22 cellular contexts compared by ENCODE assay signal in genomic region chr22:19992921-19993355, GRCh38. TPM values are rescaled to one million over a fixed set of nuclear protein-coding genes. Genes with fewer than 3 reads are reported as not detected.
A peak's percentile ranks its signal among the peaks of the same experiment; 100 is the strongest.
DNase-seq lines count a peak whose midpoint lies in the region; ATAC-seq, FAIRE-seq and TF ChIP-seq lines count a peak whose summit lies in the region.
"Had no signal": no experiment of that assay in that cellular context is flagged by ENCODE, and none has a peak within 500 bp of the region (broad histone marks: within the 10 kb centered on the region; RNA-seq: fewer than 3 reads in every experiment).

No MANE protein-coding gene starts in this region.

- TF ChIP-seq CTCF in liver (IDR thresholded peaks at IDR 0.05; ENCODE audit: low read depth, low read length, missing input control) = no peak
- no peak for TF ChIP-seq CTCF in HepG2 (CRISPR knock-in tag; IDR thresholded peaks at IDR 0.05)
- no peak for TF ChIP-seq CTCF in psoas muscle (IDR thresholded peaks at IDR 0.05)

- H3K27ac ChIP-seq in liver (ENCODE audit: low read depth in 1 of 2, low read length in 2 of 2) (peak overlapping the region in 1 of 2 donors; percentile 33), HepG2 (ENCODE audit: extremely low read length, insufficient read depth, low read length) (no peak overlapping the region), psoas muscle (no peak overlapping the region), aorta (ENCODE audit: low read depth in 1 of 2, low read length in 2 of 2) (peak overlapping the region in 1 of 2 donors; percentile 70)
- H3K27ac ChIP-seq: A549, HL-60, KMS-11, RWPE1 had no signal

- no peak overlapping the region for H3K9ac ChIP-seq in liver (ENCODE audit: low read depth in 1 of 2, low read length in 2 of 2)
- H3K9ac ChIP-seq in HepG2 (ENCODE audit: insufficient read depth, low read depth, low read length) = no peak overlapping the region
- H3K9ac ChIP-seq: KMS-11 had no signal

- no peaks in the 10 kb centered on the region for H3K9me3 ChIP-seq in liver (ENCODE audit: control insufficient read depth in 4 of 4, low read length in 3 of 4)
- no peaks in the 10 kb centered on the region for H3K9me3 ChIP-seq in HepG2 (ENCODE audit: low read length)
- H3K9me3 ChIP-seq in psoas muscle = no peaks in the 10 kb centered on the region
- H3K9me3 ChIP-seq in aorta (ENCODE audit: control insufficient read depth, low read length) = no peaks in the 10 kb centered on the region
- H3K9me3 ChIP-seq: A549 had no signal

- ATAC-seq in HepG2 (no peak), left ventricle myocardium superior (peak; percentile 39), psoas muscle (no peak), aorta (ENCODE audit: low FRiP score) (no peak)
- ATAC-seq: A549 had no signal

- TF ChIP-seq EP300 in HepG2 (IDR thresholded peaks at IDR 0.05; ENCODE audit: low read depth in 2 of 2, low read length in 2 of 2) (no peak), HepG2 (CRISPR knock-in tag; IDR thresholded peaks at IDR 0.05; ENCODE audit: borderline replicate concordance) (no peak)

- 58% methylated on average over 6 of the region's 6 CpGs for WGBS in liver
- WGBS in HepG2 (ENCODE audit: low lambda C conversion rate) = 67% methylated on average over 3 of the region's 6 CpGs
- 49 to 80% (median 66%) methylated on average over 6 of the region's 6 CpGs for WGBS in psoas muscle, 3 donors
- WGBS in aorta, 2 donors = 48 to 56% methylated on average over 6 of the region's 6 CpGs

- H3K36me3 ChIP-seq in liver (ENCODE audit: control insufficient read depth in 4 of 4, insufficient read depth in 3 of 4, low read depth in 1 of 4, low read length in 3 of 4) = no peaks in the 10 kb centered on the region
- H3K36me3 ChIP-seq in HepG2 (replicated peaks in 1 of 2; ENCODE audit: control insufficient read depth in 1 of 2, insufficient read depth in 2 of 2, low read length in 2 of 2) = no peaks in the 10 kb centered on the region; a peak in 1 of 5 replicates
- H3K36me3 ChIP-seq in psoas muscle (ENCODE audit: insufficient read depth in 1 of 2, low read depth in 1 of 2) = no peaks in the 10 kb centered on the region
- H3K36me3 ChIP-seq in aorta (ENCODE audit: control insufficient read depth in 1 of 2, insufficient read depth in 2 of 2, low read length in 1 of 2) = no peaks in the 10 kb centered on the region

- H4K20me1 ChIP-seq in HepG2 (ENCODE audit: insufficient read depth, low read length) = no peaks in the 10 kb centered on the region

- no TSS peak for BruUV-seq in HepG2 (replicated peaks; lab: Mats Ljungman, UMichigan)

- CTCF ChIA-PET in HepG2 (lab: Yijun Ruan, JAX; ENCODE audit: low intra/inter-chr PET ratio, low total read pairs) = no interaction called here

- H3K4me1 ChIP-seq in liver (ENCODE audit: control insufficient read depth in 4 of 4, insufficient read depth in 4 of 4, low read length in 3 of 4) (peaks cover 2 to 40% (median 24%) of the 10 kb centered on the region in 4 donors), HepG2 (ENCODE audit: insufficient read depth, low read length) (no peaks in the 10 kb centered on the region; the same call in 1 of the 2 replicates), psoas muscle (peaks cover 13% of the 10 kb centered on the region), aorta (ENCODE audit: control insufficient read depth in 1 of 2, insufficient read depth in 2 of 2, low read length in 2 of 2) (no peaks in the 10 kb centered on the region)
- H3K4me1 ChIP-seq: A549 had no signal

- no peak for DNase-seq in HepG2 (ENCODE audit: low spot score)
- DNase-seq in left ventricle myocardium superior = peak; percentile 38
- DNase-seq in psoas muscle = peak; percentile 5 to 23
- DNase-seq in aorta = peak; percentile 46 to 61
- DNase-seq in G401 (ENCODE audit: low spot score) = no peak
- no peak for DNase-seq in stimulated activated CD4-positive, alpha-beta T cell treated with anti-CD3 and anti-CD28 coated beads, Interleukin-2, amount 100 ng/mL, for 48 hours
- DNase-seq in globus pallidus (ENCODE audit: low spot score) = no peak
- DNase-seq: EL; H7; HFFc6; NCI-H1092 treated with DMSO at 0.1 percent for 48 hours; NCI-H146; NCI-H2029; NCI-H345; NCI-H524; NCI-H774; NK-92 treated with Interleukin-12 subunit alpha and Interleukin-12 subunit beta, amount 100 ng/mL, for 24 hours had no signal

- in situ Hi-C loops in HepG2 (cut with HindIII; ENCODE audit: extremely low pct_ligation_motif_present, low pct_unique_long_range_greater_than_20kb) = no loop called here
- in situ Hi-C loops in G401 (cut with HindIII; ENCODE audit: low sequenced_read_pairs) = no loop called here

- H3K4me2 ChIP-seq in HepG2 (ENCODE audit: low read depth, low read length) = no peak overlapping the region
- H3K4me2 ChIP-seq: A549, KMS-11 had no signal

- H3K79me2 ChIP-seq in HepG2 (ENCODE audit: insufficient read depth, low read length) = no peaks in the 10 kb centered on the region

- TF ChIP-seq RAD21 in liver (IDR thresholded peaks at IDR 0.05) = peak in 1 of 2 donors; percentile 7
- TF ChIP-seq RAD21 in HepG2 (CRISPR knock-in tag; IDR thresholded peaks at IDR 0.05) = no peak

- TF ChIP-seq POLR2A in HepG2 (IDR thresholded peaks at IDR 0.05; ENCODE audit: insufficient read depth in 1 of 2, low read depth in 2 of 2, low read length in 2 of 2) = no peak

- H3K27me3 ChIP-seq in liver (ENCODE audit: control insufficient read depth in 4 of 4, insufficient read depth in 4 of 4, low read length in 3 of 4) (no peaks in the 10 kb centered on the region), HepG2 (ENCODE audit: control insufficient read depth in 1 of 2, insufficient read depth in 2 of 2, low read length in 2 of 2) (0 out of 5 replicates have a peak, but pooled peaks cover 0 to 1% of the 10 kb centered on the region in 2 experiments), psoas muscle (ENCODE audit: insufficient read depth in 3 of 3, low read length in 2 of 3) (no peaks in the 10 kb centered on the region), aorta (ENCODE audit: control insufficient read depth in 1 of 2, insufficient read depth in 2 of 2, low read length in 1 of 2) (no peaks in the 10 kb centered on the region)

- intact Hi-C loops in HepG2 (cut with micrococcal nuclease; ENCODE audit: unreplicated experiment) = no loop called here
- intact Hi-C loops in left ventricle myocardium superior (cut with micrococcal nuclease) = no loop called here
- intact Hi-C loops in psoas muscle (cut with DNase I) = no loop called here
- intact Hi-C loops in aorta (cut with DNase I) = no loop called here

- no peak overlapping the region for H3K4me3 ChIP-seq in liver (ENCODE audit: low read depth in 1 of 3, low read length in 3 of 3)
- H3K4me3 ChIP-seq in HepG2 (replicated peaks in 1 of 3; ENCODE audit: insufficient read depth in 1 of 3, low read depth in 2 of 3, low read length in 3 of 3) = no peak overlapping the region
- no peak overlapping the region for H3K4me3 ChIP-seq in psoas muscle
- H3K4me3 ChIP-seq in aorta (ENCODE audit: low read length in 2 of 2) = no peak overlapping the region
- H3K4me3 ChIP-seq: A549 had no signal

- FAIRE-seq in HepG2 (lab: Jason Lieb, UNC) = no peak
- FAIRE-seq: A549 had no signal

- H2AFZ ChIP-seq in HepG2 (ENCODE audit: low read length) = no peak overlapping the region

- POLR2A ChIA-PET in HepG2 (lab: Yijun Ruan, JAX) = no interaction called here

RNA-seq across cellular contexts. Expression of gene ARVCF, which starts 23.7 kb away (rescaled TPM):
- total RNA-seq in liver (10 to 100 TPM; 41.6 to 48.8 TPM), HepG2 (2016; rRNA removed; fragmentation: Illumina TruSeq; extraction: Trizol) (10.4 and 17.7 TPM in 2 replicates), left ventricle myocardium superior (26.8 TPM), psoas muscle (10 to 100 TPM in 2 of 4 donors, 1 to 10 TPM in 2; 8.7 to 28.0 (median 14.8) TPM), aorta (10 to 100 TPM; 59.7 to 64.4 TPM)
- polyA plus RNA-seq in liver (10 to 100 TPM in 1 of 2 donors, 1 to 10 TPM in 1; 3.8 to 10.6 TPM), HepG2 (2011; rRNA removed) (16.4 and 23.8 TPM in 2 replicates), psoas muscle (1 to 10 TPM; 3.6 to 7.3 (median 7.0) TPM), aorta (100 to 1,000 TPM in 1 of 2 donors, 10 to 100 TPM in 1; 15.4 to 102 TPM)
- total RNA-seq in HepG2 (2016; cell fraction: cytosol; rRNA removed; fragmentation: Illumina TruSeq; extraction: Trizol; ENCODE audit: low read depth) = 3.9 and 4.0 TPM in 2 replicates
- total RNA-seq in HepG2 (2016; cell fraction: insoluble cytoplasmic fraction; rRNA removed; fragmentation: Illumina TruSeq; extraction: Trizol) = 8.1 and 18.0 TPM in 2 replicates
- 3.8 and 4.0 TPM in 2 replicates for total RNA-seq in HepG2 (2016; cell fraction: membrane; rRNA removed; fragmentation: Illumina TruSeq; extraction: Trizol)
- 20.2 and 20.4 TPM in 2 replicates for total RNA-seq in HepG2 (2016; cell fraction: nucleus; rRNA removed; fragmentation: Illumina TruSeq; extraction: Trizol)
- polyA plus RNA-seq in HepG2 (2011; cell fraction: cytosol; rRNA removed) = 8.4 and 13.1 TPM in 2 replicates
- 152 and 182 TPM in 2 replicates for polyA plus RNA-seq in HepG2 (2011; cell fraction: nucleus; rRNA removed)
- polyA plus RNA-seq in HepG2 (2012) = 11.1 and 12.4 TPM in 2 replicates
- 0.99 and 1.4 TPM in 2 replicates for polyA plus RNA-seq in HepG2 (2016; cell fraction: cytosol; fragmentation: Illumina TruSeq; extraction: Trizol; ENCODE audit: low read depth)
- polyA plus RNA-seq in HepG2 (2016; cell fraction: insoluble cytoplasmic fraction; fragmentation: Illumina TruSeq; extraction: Trizol; ENCODE audit: low read depth) = 8.5 and 10.9 TPM in 2 replicates
- polyA plus RNA-seq in HepG2 (2016; cell fraction: membrane; fragmentation: Illumina TruSeq; extraction: Trizol; ENCODE audit: low read depth) = 2.0 and 2.3 TPM in 2 replicates
- polyA plus RNA-seq in HepG2 (2016; cell fraction: nucleus; fragmentation: Illumina TruSeq; extraction: Trizol; ENCODE audit: insufficient read depth, low read depth) = 42.2 and 48.6 TPM in 2 replicates
- 1.2 and 26.6 TPM in 2 replicates for polyA minus RNA-seq in HepG2 (2011; rRNA and poly(A)+ RNA removed; ENCODE audit: low replicate concordance)
- 9.2 and 12.0 TPM in 2 replicates for polyA minus RNA-seq in HepG2 (2011; cell fraction: cytosol; rRNA and poly(A)+ RNA removed)
- 28.6 and 29.7 TPM in 2 replicates for polyA minus RNA-seq in HepG2 (2011; cell fraction: nucleus; rRNA and poly(A)+ RNA removed)
- 13.8 and 14.9 TPM in 2 replicates for total RNA-seq in G401 (2014; rRNA removed; shearing (Covaris generic))

RNA-seq across cellular contexts. Expression of gene TANGO2, which starts 28.0 kb away (rescaled TPM):
- total RNA-seq in liver (100 to 1,000 TPM in 1 of 2 donors, 10 to 100 TPM in 1; 20.5 to 153 TPM), HepG2 (2016; rRNA removed; fragmentation: Illumina TruSeq; extraction: Trizol) (12.1 and 12.9 TPM in 2 replicates), left ventricle myocardium superior (71.5 TPM), psoas muscle (10 to 100 TPM; 20.6 to 41.0 (median 36.4) TPM), aorta (10 to 100 TPM; 35.2 to 45.3 TPM)
- polyA plus RNA-seq in liver (10 to 100 TPM; 10.8 to 11.7 TPM), HepG2 (2011; rRNA removed) (14.8 and 20.8 TPM in 2 replicates), psoas muscle (10 to 100 TPM; 28.2 to 73.3 (median 28.5) TPM), aorta (10 to 100 TPM; 24.8 to 38.0 TPM)
- total RNA-seq in HepG2 (2016; cell fraction: cytosol; rRNA removed; fragmentation: Illumina TruSeq; extraction: Trizol; ENCODE audit: low read depth) = 7.0 and 7.5 TPM in 2 replicates
- total RNA-seq in HepG2 (2016; cell fraction: insoluble cytoplasmic fraction; rRNA removed; fragmentation: Illumina TruSeq; extraction: Trizol) = 11.8 and 12.2 TPM in 2 replicates
- total RNA-seq in HepG2 (2016; cell fraction: membrane; rRNA removed; fragmentation: Illumina TruSeq; extraction: Trizol) = 17.5 and 20.9 TPM in 2 replicates
- 7.2 and 10.6 TPM in 2 replicates for total RNA-seq in HepG2 (2016; cell fraction: nucleus; rRNA removed; fragmentation: Illumina TruSeq; extraction: Trizol)
- 17.4 and 18.3 TPM in 2 replicates for polyA plus RNA-seq in HepG2 (2011; cell fraction: cytosol; rRNA removed)
- polyA plus RNA-seq in HepG2 (2011; cell fraction: nucleus; rRNA removed) = 24.2 and 25.5 TPM in 2 replicates
- polyA plus RNA-seq in HepG2 (2012) = 5.0 and 9.6 TPM in 2 replicates
- polyA plus RNA-seq in HepG2 (2016; cell fraction: cytosol; fragmentation: Illumina TruSeq; extraction: Trizol; ENCODE audit: low read depth) = 8.1 TPM in 2 replicates
- polyA plus RNA-seq in HepG2 (2016; cell fraction: insoluble cytoplasmic fraction; fragmentation: Illumina TruSeq; extraction: Trizol; ENCODE audit: low read depth) = 10.1 and 14.2 TPM in 2 replicates
- polyA plus RNA-seq in HepG2 (2016; cell fraction: membrane; fragmentation: Illumina TruSeq; extraction: Trizol; ENCODE audit: low read depth) = 14.1 and 15.1 TPM in 2 replicates
- 17.4 and 18.4 TPM in 2 replicates for polyA plus RNA-seq in HepG2 (2016; cell fraction: nucleus; fragmentation: Illumina TruSeq; extraction: Trizol; ENCODE audit: insufficient read depth, low read depth)
- 34.8 and 39.9 TPM in 2 replicates for polyA minus RNA-seq in HepG2 (2011; rRNA and poly(A)+ RNA removed; ENCODE audit: low replicate concordance)
- 9.8 and 10.9 TPM in 2 replicates for polyA minus RNA-seq in HepG2 (2011; cell fraction: cytosol; rRNA and poly(A)+ RNA removed)
- polyA minus RNA-seq in HepG2 (2011; cell fraction: nucleus; rRNA and poly(A)+ RNA removed) = 8.9 and 9.0 TPM in 2 replicates
- 13.2 and 19.0 TPM in 2 replicates for total RNA-seq in G401 (2014; rRNA removed; shearing (Covaris generic))

RNA-seq across cellular contexts. Expression of gene TXNRD2, which starts 51.3 kb away (rescaled TPM):
- total RNA-seq in liver (10 to 100 TPM; 22.2 to 30.2 TPM), HepG2 (2016; rRNA removed; fragmentation: Illumina TruSeq; extraction: Trizol) (16.4 and 18.6 TPM in 2 replicates), left ventricle myocardium superior (42.4 TPM), psoas muscle (10 to 100 TPM; 18.4 to 35.1 (median 24.5) TPM), aorta (10 to 100 TPM; 21.0 to 29.5 TPM)
- polyA plus RNA-seq in liver (10 to 100 TPM; 37.0 to 41.3 TPM), HepG2 (2011; rRNA removed) (17.5 and 23.4 TPM in 2 replicates), psoas muscle (10 to 100 TPM; 13.7 to 23.5 (median 16.0) TPM), aorta (10 to 100 TPM; 13.3 to 59.0 TPM)
- 4.6 and 5.3 TPM in 2 replicates for total RNA-seq in HepG2 (2016; cell fraction: cytosol; rRNA removed; fragmentation: Illumina TruSeq; extraction: Trizol; ENCODE audit: low read depth)
- 16.6 and 20.5 TPM in 2 replicates for total RNA-seq in HepG2 (2016; cell fraction: insoluble cytoplasmic fraction; rRNA removed; fragmentation: Illumina TruSeq; extraction: Trizol)
- 7.4 and 8.1 TPM in 2 replicates for total RNA-seq in HepG2 (2016; cell fraction: membrane; rRNA removed; fragmentation: Illumina TruSeq; extraction: Trizol)
- total RNA-seq in HepG2 (2016; cell fraction: nucleus; rRNA removed; fragmentation: Illumina TruSeq; extraction: Trizol) = 17.3 and 19.7 TPM in 2 replicates
- polyA plus RNA-seq in HepG2 (2011; cell fraction: cytosol; rRNA removed) = 11.8 and 19.6 TPM in 2 replicates
- polyA plus RNA-seq in HepG2 (2011; cell fraction: nucleus; rRNA removed) = 74.7 and 94.3 TPM in 2 replicates
- polyA plus RNA-seq in HepG2 (2012) = 11.2 and 13.2 TPM in 2 replicates
- 3.6 and 4.0 TPM in 2 replicates for polyA plus RNA-seq in HepG2 (2016; cell fraction: cytosol; fragmentation: Illumina TruSeq; extraction: Trizol; ENCODE audit: low read depth)
- polyA plus RNA-seq in HepG2 (2016; cell fraction: insoluble cytoplasmic fraction; fragmentation: Illumina TruSeq; extraction: Trizol; ENCODE audit: low read depth) = 17.8 and 20.1 TPM in 2 replicates
- 5.9 and 6.5 TPM in 2 replicates for polyA plus RNA-seq in HepG2 (2016; cell fraction: membrane; fragmentation: Illumina TruSeq; extraction: Trizol; ENCODE audit: low read depth)
- 34.4 and 34.7 TPM in 2 replicates for polyA plus RNA-seq in HepG2 (2016; cell fraction: nucleus; fragmentation: Illumina TruSeq; extraction: Trizol; ENCODE audit: insufficient read depth, low read depth)
- polyA minus RNA-seq in HepG2 (2011; rRNA and poly(A)+ RNA removed; ENCODE audit: low replicate concordance) = 28.2 and 29.9 TPM in 2 replicates
- 10.6 and 12.9 TPM in 2 replicates for polyA minus RNA-seq in HepG2 (2011; cell fraction: cytosol; rRNA and poly(A)+ RNA removed)
- 24.5 and 27.3 TPM in 2 replicates for polyA minus RNA-seq in HepG2 (2011; cell fraction: nucleus; rRNA and poly(A)+ RNA removed)
- 86.5 and 96.6 TPM in 2 replicates for total RNA-seq in G401 (2014; rRNA removed; shearing (Covaris generic))

RNA-seq across cellular contexts. Expression of gene COMT, which starts 51.4 kb away (rescaled TPM):
- total RNA-seq in liver (100 to 1,000 TPM in 1 of 2 donors, 10 to 100 TPM in 1; 75.3 to 136 TPM), HepG2 (2016; rRNA removed; fragmentation: Illumina TruSeq; extraction: Trizol) (144 and 162 TPM in 2 replicates), left ventricle myocardium superior (83.4 TPM), psoas muscle (100 to 1,000 TPM in 2 of 4 donors, 10 to 100 TPM in 2; 63.6 to 146 (median 115) TPM), aorta (100 to 1,000 TPM; 101 to 111 TPM)
- polyA plus RNA-seq in liver (100 to 1,000 TPM; 156 to 430 TPM), HepG2 (2011; rRNA removed) (156 and 194 TPM in 2 replicates), psoas muscle (100 to 1,000 TPM; 100 to 142 (median 117) TPM), aorta (100 to 1,000 TPM in 1 of 2 donors, 10 to 100 TPM in 1; 96.7 to 176 TPM)
- total RNA-seq in HepG2 (2016; cell fraction: cytosol; rRNA removed; fragmentation: Illumina TruSeq; extraction: Trizol; ENCODE audit: low read depth) = 44.0 and 61.5 TPM in 2 replicates
- 127 and 167 TPM in 2 replicates for total RNA-seq in HepG2 (2016; cell fraction: insoluble cytoplasmic fraction; rRNA removed; fragmentation: Illumina TruSeq; extraction: Trizol)
- total RNA-seq in HepG2 (2016; cell fraction: membrane; rRNA removed; fragmentation: Illumina TruSeq; extraction: Trizol) = 60.4 and 90.3 TPM in 2 replicates
- total RNA-seq in HepG2 (2016; cell fraction: nucleus; rRNA removed; fragmentation: Illumina TruSeq; extraction: Trizol) = 92.2 and 95.4 TPM in 2 replicates
- polyA plus RNA-seq in HepG2 (2011; cell fraction: cytosol; rRNA removed) = 185 and 260 TPM in 2 replicates
- polyA plus RNA-seq in HepG2 (2011; cell fraction: nucleus; rRNA removed) = 192 TPM in 2 replicates
- polyA plus RNA-seq in HepG2 (2012) = 90.6 and 123 TPM in 2 replicates
- 59.9 and 87.6 TPM in 2 replicates for polyA plus RNA-seq in HepG2 (2016; cell fraction: cytosol; fragmentation: Illumina TruSeq; extraction: Trizol; ENCODE audit: low read depth)
- 139 and 159 TPM in 2 replicates for polyA plus RNA-seq in HepG2 (2016; cell fraction: insoluble cytoplasmic fraction; fragmentation: Illumina TruSeq; extraction: Trizol; ENCODE audit: low read depth)
- polyA plus RNA-seq in HepG2 (2016; cell fraction: membrane; fragmentation: Illumina TruSeq; extraction: Trizol; ENCODE audit: low read depth) = 62.3 and 85.6 TPM in 2 replicates
- 155 and 158 TPM in 2 replicates for polyA plus RNA-seq in HepG2 (2016; cell fraction: nucleus; fragmentation: Illumina TruSeq; extraction: Trizol; ENCODE audit: insufficient read depth, low read depth)
- polyA minus RNA-seq in HepG2 (2011; rRNA and poly(A)+ RNA removed; ENCODE audit: low replicate concordance) = 32.2 and 191 TPM in 2 replicates
- 76.6 and 84.9 TPM in 2 replicates for polyA minus RNA-seq in HepG2 (2011; cell fraction: cytosol; rRNA and poly(A)+ RNA removed)
- 33.6 and 36.1 TPM in 2 replicates for polyA minus RNA-seq in HepG2 (2011; cell fraction: nucleus; rRNA and poly(A)+ RNA removed)
- 142 and 187 TPM in 2 replicates for total RNA-seq in G401 (2014; rRNA removed; shearing (Covaris generic))

Comparison
In these comparisons a context has a peak if more than half of its experiments do, and no peak if none do; other contexts are left out.
1. DNase-seq: peak in left ventricle myocardium superior (single experiment), psoas muscle (2 of 2) and aorta (2 of 2); none in HepG2 (single experiment), G401 (single experiment), stimulated activated CD4-positive, alpha-beta T cell treated with anti-CD3 and anti-CD28 coated beads, Interleukin-2, amount 100 ng/mL, for 48 hours (0 of 2) and globus pallidus (single experiment).